Comparison of ENCODE assay signal across 1 cellular context in genomic region chr9:83588256-83588655, GRCh38.
TF ChIP-seq lines count a peak whose summit lies in the region.

No MANE protein-coding gene starts in this region.

TF ChIP-seq in K562, 482 proteins besides CTCF, POLR2A, EP300 and RAD21:
- TF ChIP-seq ZBTB7A (IDR thresholded peaks at IDR 0.05; ENCODE audit: borderline replicate concordance, control insufficient read depth, low read depth, low read length) (no peak), NFIC (IDR thresholded peaks at IDR 0.05) (no peak), ZBTB1 (CRISPR knock-in tag; IDR thresholded peaks at IDR 0.05; ENCODE audit: borderline replicate concordance, low read depth) (no peak), HCFC1 (IDR thresholded peaks at IDR 0.05; ENCODE audit: low read depth, low read length) (no peak), ZNF12 (CRISPR knock-in tag; IDR thresholded peaks at IDR 0.05) (no peak), MEIS2 (IDR thresholded peaks at IDR 0.05; ENCODE audit: partially characterized antibody) (peak; percentile 30)
- TF ChIP-seq, protein P1, sequence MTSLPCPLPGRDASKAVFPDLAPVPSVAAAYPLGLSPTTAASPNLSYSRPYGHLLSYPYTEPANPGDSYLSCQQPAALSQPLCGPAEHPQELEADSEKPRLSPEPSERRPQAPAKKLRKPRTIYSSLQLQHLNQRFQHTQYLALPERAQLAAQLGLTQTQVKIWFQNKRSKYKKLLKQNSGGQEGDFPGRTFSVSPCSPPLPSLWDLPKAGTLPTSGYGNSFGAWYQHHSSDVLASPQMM (CRISPR knock-in tag; IDR thresholded peaks at IDR 0.05): no peak
